Comparison of ENCODE assay signal across 20 cellular contexts in the genomic region with DNA sequence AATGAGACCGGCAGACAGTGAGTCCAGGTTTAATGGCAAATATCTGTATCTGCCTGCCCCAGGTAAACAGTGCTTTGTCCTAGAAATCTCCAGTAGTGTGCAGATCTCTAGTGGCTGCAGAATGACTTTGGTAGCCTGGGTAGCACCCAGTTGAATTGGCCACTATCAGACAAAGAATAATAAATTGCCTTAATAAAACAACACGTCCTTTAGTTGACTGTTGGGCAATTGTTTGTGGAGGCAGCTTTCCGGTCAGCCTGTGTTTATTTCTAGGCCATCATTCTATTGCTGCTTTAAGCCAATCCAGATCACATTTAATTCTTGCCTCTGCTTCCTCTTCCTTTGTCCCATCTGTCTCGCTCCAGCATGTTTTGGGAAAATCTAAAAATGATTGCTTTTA.
"Had no signal": no experiment of that assay in that cellular context is flagged by ENCODE, and none has a peak within 500 bp of the region (broad histone marks: within the 10 kb centered on the region; RNA-seq: fewer than 3 reads in every experiment).

No MANE protein-coding gene starts in this region.

- H3K9me3 ChIP-seq: gastroesophageal sphincter, heart right ventricle, suprapubic skin had no signal

- FAIRE-seq: colon, endometrium had no signal

- H3K27me3 ChIP-seq: gastroesophageal sphincter, heart right ventricle, suprapubic skin had no signal

- H3K27ac ChIP-seq: gastroesophageal sphincter, heart right ventricle, suprapubic skin had no signal

- H3K4me3 ChIP-seq: gastroesophageal sphincter, heart right ventricle, suprapubic skin had no signal

- ATAC-seq: activated CD8-positive, alpha-beta T cell treated with anti-CD3 and anti-CD28 coated beads, Interleukin-2, amount 10 ng/mL, durations not matched to agents 7 days and 5 days; gastroesophageal sphincter; heart right ventricle; naive thymus-derived CD8-positive, alpha-beta T cell; stimulated activated naive CD8-positive, alpha-beta T cell treated with anti-CD3 and anti-CD28 coated beads, Interleukin-15, Interleukin-2, amounts not matched to agents 100 U/mL and 50 U/mL, for 24 hours had no signal

- DNase-seq: activated CD4-positive, alpha-beta T cell treated with anti-CD3 and anti-CD28 coated beads, Interleukin-2, amount 10 ng/mL, durations not matched to agents 7 days and 5 days; activated CD4-positive, CD25-positive, alpha-beta regulatory T cell; activated CD8-positive, alpha-beta T cell treated with anti-CD3 and anti-CD28 coated beads, Interleukin-2, amount 10 ng/mL, durations not matched to agents 7 days and 5 days; activated naive CD4-positive, alpha-beta T cell treated with Interleukin-2 at 50 U/mL for 16 hours; activated naive CD8-positive, alpha-beta T cell treated with anti-CD3 and anti-CD28 coated beads, Interleukin-2, amount 10 ng/mL, durations not matched to agents 7 days and 5 days; activated T-cell treated with anti-CD3 and anti-CD28 coated beads, Interleukin-2, amount 50 U/mL, for 24 hours; amygdala; erythroblast; heart right ventricle; kidney glomerular epithelial cell; naive thymus-derived CD8-positive, alpha-beta T cell; retina; stimulated activated CD4-positive, alpha-beta T cell treated with anti-CD3 and anti-CD28 coated beads, Interleukin-12 subunit alpha, Interleukin-12 subunit beta, amount 100 ng/mL, for 4 hours; stimulated activated CD4-positive, alpha-beta T cell treated with anti-CD3 and anti-CD28 coated beads, Interleukin-1b, Interleukin-23, amount 100 ng/mL, for 48 hours; stimulated activated naive CD8-positive, alpha-beta T cell treated with anti-CD3 and anti-CD28 coated beads, Interleukin-15, Interleukin-2, amounts not matched to agents 100 U/mL and 50 U/mL, for 24 hours; T1000 had no signal
